8 cellular contexts compared by ENCODE assay signal in the genomic region with DNA sequence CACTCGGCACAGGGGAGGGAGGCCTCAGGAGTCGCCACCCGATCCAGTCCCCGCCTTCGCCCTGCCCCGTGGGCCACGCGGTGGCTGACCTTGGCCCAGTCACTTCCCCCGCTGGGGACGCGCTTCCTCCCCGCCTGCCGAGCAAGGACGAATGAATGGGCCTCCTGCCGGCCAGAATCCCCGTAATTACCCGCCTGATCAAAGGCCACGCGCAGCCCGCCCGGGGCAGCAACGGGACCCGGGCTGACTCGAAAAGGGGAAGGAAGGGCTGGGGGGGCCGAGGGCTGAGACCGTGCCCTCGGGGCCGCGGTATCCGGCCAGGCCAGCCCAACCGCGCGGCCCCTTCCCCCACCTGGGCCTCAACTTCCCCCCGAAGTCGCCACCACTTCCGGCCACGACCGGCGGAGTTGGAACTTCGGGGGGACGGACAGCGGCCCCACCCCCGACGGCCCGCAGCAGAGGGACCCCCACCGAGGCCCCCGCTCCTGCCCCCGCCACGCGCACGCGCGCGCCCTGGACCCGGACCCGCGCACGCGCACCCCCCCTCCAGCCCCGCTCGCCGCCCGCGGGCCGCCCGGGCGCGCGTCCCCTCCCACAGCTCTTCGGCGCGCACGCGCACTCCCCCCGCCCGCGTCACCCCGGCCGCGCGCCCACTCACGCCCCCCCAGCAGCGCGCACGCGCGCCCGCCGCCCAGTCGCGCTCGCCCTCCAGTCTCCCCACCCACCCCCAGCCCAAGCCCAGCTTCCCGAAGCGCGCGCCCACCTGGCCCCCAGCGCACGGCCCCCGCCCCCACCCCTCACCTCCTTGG.
DNase-seq lines count a peak whose midpoint lies in the region; ATAC-seq lines count a peak whose summit lies in the region.

No MANE protein-coding gene starts in this region.

- ATAC-seq in HG02981 (IDR thresholded peaks at IDR 0.05; ENCODE audit: unreplicated experiment) (peak; percentile 29), memory B cell (ENCODE audit: low read depth) (peak; percentile 56)

- H3K27me3 Mint-ChIP-seq in memory B cell: no peaks in the 10 kb centered on the region

- DNase-seq in NCI-H345 (lab: John Stamatoyannopoulos, UW) (peak; percentile 71), NCI-H345 treated with DMSO at 0.1 percent for 48 hours (lab: John Stamatoyannopoulos, UW; ENCODE audit: unreplicated experiment) (no peak), NCI-H524 (lab: John Stamatoyannopoulos, UW) (peak; percentile 4 to 77), ecto neural progenitor cell (ENCODE audit: low spot score) (peak; percentile 78), memory B cell (ENCODE audit: low spot score in 2 of 2) (peak; percentile 81 to 86)
- DNase-seq in activated CD4-positive, alpha-beta T cell treated with anti-CD3 and anti-CD28 coated beads, Interleukin-2, amount 50 U/mL, for 48 hours: peak; percentile 76 to 78
- DNase-seq in stimulated activated CD8-positive, alpha-beta memory T cell treated with anti-CD3 and anti-CD28 coated beads, Interleukin-12 subunit alpha, Interleukin-12 subunit beta, amount 100 ng/mL, for 24 hours (ENCODE audit: extremely low read depth): peak; percentile 54

- H3K4me1 Mint-ChIP-seq in memory B cell: peaks cover 29% of the 10 kb centered on the region

- no peaks in the 10 kb centered on the region for H3K9me3 Mint-ChIP-seq in memory B cell

- H3K36me3 Mint-ChIP-seq in memory B cell: no peaks in the 10 kb centered on the region

- H3K27ac Mint-ChIP-seq in memory B cell: peak overlapping the region; percentile 99

- peak overlapping the region; percentile 97 for H3K4me3 Mint-ChIP-seq in memory B cell
